Comparison of ENCODE assay signal across 16 cellular contexts in the genomic region with DNA sequence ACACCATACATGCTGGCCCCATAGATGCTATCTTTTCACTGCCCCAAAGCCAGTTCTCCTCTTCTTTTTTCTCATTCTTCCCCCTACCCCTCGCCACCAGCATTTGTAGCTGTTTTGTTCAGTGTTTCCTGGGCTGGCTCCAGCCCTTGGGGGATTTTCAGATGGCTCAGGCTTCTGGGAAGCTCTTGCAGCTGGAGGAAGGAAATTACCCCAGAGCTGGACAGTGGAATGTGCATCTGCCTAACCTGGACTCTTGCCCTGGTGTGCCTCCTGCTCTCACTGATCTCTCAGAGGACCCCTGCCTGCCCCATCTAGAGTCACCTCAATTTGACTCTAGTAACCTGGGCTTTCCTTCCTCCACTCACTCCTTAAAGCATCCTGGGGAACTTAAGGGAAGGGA.
DNase-seq lines count a peak whose midpoint lies in the region; ATAC-seq and TF ChIP-seq lines count a peak whose summit lies in the region.
"Had no signal": no experiment of that assay in that cellular context is flagged by ENCODE, and none has a peak within 500 bp of the region (broad histone marks: within the 10 kb centered on the region; RNA-seq: fewer than 3 reads in every experiment).

No MANE protein-coding gene starts in this region.

- no peak overlapping the region for H3K23ac ChIP-seq in H9 (ENCODE audit: insufficient read length, low read depth, low read length)

- intact Hi-C loops in left cardiac atrium (cut with DNase I) (loop anchor here in 1 of 2 donors (10.0 kb wide), 1 partner anchor 325 kb away; no protein-coding TSS in a partner anchor), sciatic nerve (cut with DNase I) (no loop called here)

- DNase-seq in AG20443 (ENCODE audit: low spot score): peak; percentile 50
- DNase-seq in adipocyte (ENCODE audit: low read depth): no peak
- peak; percentile 27 for DNase-seq in left cardiac atrium
- no peak for DNase-seq in sciatic nerve (ENCODE audit: low spot score)
- no peak for DNase-seq in cerebellar cortex (ENCODE audit: low spot score)
- DNase-seq in stimulated activated naive CD8-positive, alpha-beta T cell treated with anti-CD3 and anti-CD28 coated beads, Interleukin-15, Interleukin-2, amounts not matched to agents 100 U/mL and 50 U/mL, for 24 hours: no peak
- no peak for DNase-seq in H9
- DNase-seq: BE2C; CD8-positive, alpha-beta T cell; Karpas-422; NCI-H1105 treated with DMSO at 0.1 percent for 48 hours; NCI-H1930; NCI-H510A; Peyer's patch; SIG-M5 had no signal

- ATAC-seq in left cardiac atrium (peak in 1 of 2 donors; percentile 27), sciatic nerve (peak; percentile 78), HG02623 (IDR thresholded peaks at IDR 0.05; ENCODE audit: unreplicated experiment) (no peak)
- ATAC-seq in stimulated activated naive CD8-positive, alpha-beta T cell treated with anti-CD3 and anti-CD28 coated beads, Interleukin-15, Interleukin-2, amounts not matched to agents 100 U/mL and 50 U/mL, for 24 hours: no peak
- ATAC-seq: CD8-positive, alpha-beta T cell had no signal

- H3K4me3 ChIP-seq in adipocyte (ENCODE audit: low read length): peak overlapping the region; percentile 39
- H3K4me3 ChIP-seq: Peyer's patch had no signal

- no peak overlapping the region for H4K91ac ChIP-seq in H9 (ENCODE audit: insufficient read length, low read depth, low read length)

- H3K14ac ChIP-seq in H9 (ENCODE audit: insufficient read depth, low read length): no peak overlapping the region

- H3K4me2 ChIP-seq in H9 (ENCODE audit: insufficient read depth, insufficient read length, low read length): no peak overlapping the region

- no peak overlapping the region for H2AFZ ChIP-seq in H9 (ENCODE audit: low read length)

- no peak overlapping the region for H2AK5ac ChIP-seq in H9 (ENCODE audit: insufficient read length, low read length)

- H2BK5ac ChIP-seq in H9 (ENCODE audit: insufficient read length, low read length): no peak overlapping the region

- no peak overlapping the region for H3K9ac ChIP-seq in adipocyte (ENCODE audit: low read length)
- H3K9ac ChIP-seq in H9 (ENCODE audit: extremely low read depth, insufficient read length, low read length): no peak overlapping the region

- peaks cover 11 to 14% of the 10 kb centered on the region in 2 experiments for H3K4me1 Mint-ChIP-seq in H9

- no peak overlapping the region for H3K18ac ChIP-seq in H9 (ENCODE audit: insufficient read length, low read depth, low read length)

- H3K36me3 Mint-ChIP-seq in H9 (ENCODE audit: insufficient read depth in 1 of 3, low read depth in 3 of 3): no peaks in the 10 kb centered on the region
- H3K36me3 Mint-ChIP-seq: CD8-positive, alpha-beta T cell had no signal

- H3K79me1 ChIP-seq in H9 (ENCODE audit: insufficient read depth, low read depth, low read length, poor library complexity, severe bottlenecking): no peaks in the 10 kb centered on the region

- H3K4ac ChIP-seq in H9 (ENCODE audit: low read depth, low read length): no peak overlapping the region

- no CpG with 5 or more reads among the region's 1 CpG for WGBS in H9 (ENCODE audit: extremely low coverage, insufficient read length, low lambda C conversion rate)

- no peak overlapping the region for H4K5ac ChIP-seq in H9 (ENCODE audit: insufficient read length, low read depth, low read length)

- no peaks in the 10 kb centered on the region for H3K9me3 Mint-ChIP-seq in H9
- H3K9me3 Mint-ChIP-seq: CD8-positive, alpha-beta T cell had no signal

- H3K79me2 ChIP-seq in H9 (ENCODE audit: insufficient read depth, low read length): no peaks in the 10 kb centered on the region

- no peak overlapping the region for H2BK12ac ChIP-seq in H9 (ENCODE audit: insufficient read length, low read depth, low read length)

- H3K4me1 ChIP-seq in adipocyte (ENCODE audit: control insufficient read depth, insufficient read depth, low read length) (peaks cover 26% of the 10 kb centered on the region), H9 (ENCODE audit: insufficient read depth, low read length) (no peaks in the 10 kb centered on the region; the same call in 1 of the 2 replicates)
- H3K4me1 ChIP-seq: BE2C, Peyer's patch had no signal

- H4K20me1 ChIP-seq in H9 (ENCODE audit: control insufficient read depth, insufficient read depth, insufficient read length): no peaks in the 10 kb centered on the region

- H3K27ac ChIP-seq in H9 (ENCODE audit: insufficient read length, low read depth, low read length): no peak overlapping the region
- H3K27ac ChIP-seq: Peyer's patch had no signal

- no peaks in the 10 kb centered on the region; the same call in 1 of the 2 replicates for H3K27me3 Mint-ChIP-seq in H9 (ENCODE audit: low read depth)

- H4K8ac ChIP-seq in H9 (replicated peaks; ENCODE audit: insufficient read length, low read depth, low read length): no peak overlapping the region

- no peak overlapping the region for H2BK20ac ChIP-seq in H9 (ENCODE audit: low read depth, low read length, poor library complexity, severe bottlenecking)

- no peak for TF ChIP-seq CTCF in H9 (conservative IDR thresholded peaks at IDR 0.05)

- H2BK120ac ChIP-seq in H9 (ENCODE audit: low read depth, low read length, poor library complexity, severe bottlenecking): no peak overlapping the region

- no peak overlapping the region for H3K56ac ChIP-seq in H9 (ENCODE audit: insufficient read length, low read depth, low read length)

- no peak overlapping the region for H3T11ph ChIP-seq in H9 (ENCODE audit: low read length)

- H3K9me3 ChIP-seq in adipocyte (ENCODE audit: control insufficient read depth, low read length): no peaks in the 10 kb centered on the region
- no peaks in the 10 kb centered on the region for H3K9me3 ChIP-seq in H9 (ENCODE audit: control insufficient read depth, low read depth, low read length)
- H3K9me3 ChIP-seq: BE2C, Peyer's patch had no signal

- no peak overlapping the region for H2BK15ac ChIP-seq in H9 (ENCODE audit: low read depth, low read length)

- H3K36me3 ChIP-seq in adipocyte (ENCODE audit: control insufficient read depth, insufficient read depth, low read length, severe bottlenecking): no peaks in the 10 kb centered on the region
- H3K36me3 ChIP-seq: BE2C, Peyer's patch had no signal

- H3K4me3 Mint-ChIP-seq in H9: no peak overlapping the region
- H3K4me3 Mint-ChIP-seq: CD8-positive, alpha-beta T cell had no signal

- no peak overlapping the region for H3K27ac Mint-ChIP-seq in H9
- H3K27ac Mint-ChIP-seq: CD8-positive, alpha-beta T cell had no signal

- H3K23me2 ChIP-seq in H9 (ENCODE audit: insufficient read length, low read depth, low read length, poor library complexity, severe bottlenecking): no peaks in the 10 kb centered on the region

- no peaks in the 10 kb centered on the region for H3K27me3 ChIP-seq in adipocyte (replicated peaks; ENCODE audit: control insufficient read depth, insufficient read depth, low read length)
- no peaks in the 10 kb centered on the region for H3K27me3 ChIP-seq in H9 (ENCODE audit: insufficient read depth, low read length)
- H3K27me3 ChIP-seq: BE2C, Peyer's patch had no signal

Comparison
In these comparisons a context has a peak if more than half of its experiments do, and no peak if none do; other contexts are left out.
1. DNase-seq: peak in AG20443 (single experiment) and left cardiac atrium (single experiment); none in adipocyte (single experiment), sciatic nerve (single experiment), cerebellar cortex (single experiment), stimulated activated naive CD8-positive, alpha-beta T cell treated with anti-CD3 and anti-CD28 coated beads, Interleukin-15, Interleukin-2, amounts not matched to agents 100 U/mL and 50 U/mL, for 24 hours (single experiment) and H9 (single experiment).